Comparison of ENCODE assay signal across 19 cellular contexts in genomic region chr3:61353353-61353752, GRCh38.
"Had no signal": no experiment of that assay in that cellular context is flagged by ENCODE, and none has a peak within 500 bp of the region (broad histone marks: within the 10 kb centered on the region; RNA-seq: fewer than 3 reads in every experiment).

No MANE protein-coding gene starts in this region.

- DNase-seq: activated CD4-positive, alpha-beta T cell treated with anti-CD3 and anti-CD28 coated beads for 1 hour; activated CD8-positive, alpha-beta memory T cell treated with anti-CD3 and anti-CD28 coated beads, Interleukin-2, amount 50 U/mL, for 4 hours; activated naive CD4-positive, alpha-beta T cell treated with anti-CD3 and anti-CD28 coated beads for 36 hours; activated naive CD8-positive, alpha-beta T cell treated with anti-CD3 and anti-CD28 coated beads, Interleukin-2, amount 10 ng/mL, durations not matched to agents 7 days and 5 days; activated T-cell treated with anti-CD3 and anti-CD28 coated beads, Interleukin-2, amount 50 U/mL, for 4 hours; amniotic stem cell; effector CD4-positive, alpha-beta T cell; foreskin keratinocyte; islet precursor cell; lower lobe of right lung; naive thymus-derived CD4-positive, alpha-beta T cell; spleen; stimulated activated CD4-positive, alpha-beta T cell treated with anti-CD3 and anti-CD28 coated beads, Interleukin-4, amount 100 ng/mL, for 1 hour; stimulated activated naive CD4-positive, alpha-beta T cell; T-helper 9 cell; tibial artery had no signal

- H3K36me3 ChIP-seq: lower lobe of right lung, prostate gland, right atrium auricular region, spleen, tibial artery had no signal

- FAIRE-seq: endometrium had no signal

- H3K9me3 ChIP-seq: lower lobe of right lung, prostate gland, right atrium auricular region, spleen, tibial artery had no signal

- H3K4me1 ChIP-seq: foreskin keratinocyte, prostate gland, tibial artery had no signal

- H3K27me3 ChIP-seq: foreskin keratinocyte, right atrium auricular region, spleen, tibial artery had no signal

- ATAC-seq: activated T-cell treated with anti-CD3 and anti-CD28 coated beads, Interleukin-2, amount 50 U/mL, for 4 hours; foreskin keratinocyte; lower lobe of right lung; naive thymus-derived CD4-positive, alpha-beta T cell had no signal

- H3K27ac ChIP-seq: foreskin keratinocyte, lower lobe of right lung, prostate gland, right atrium auricular region, spleen, tibial artery had no signal

- H3K4me3 ChIP-seq: lower lobe of right lung, prostate gland, right atrium auricular region, spleen, tibial artery had no signal
